Comparison of ENCODE assay signal across 25 cellular contexts in the genomic region with DNA sequence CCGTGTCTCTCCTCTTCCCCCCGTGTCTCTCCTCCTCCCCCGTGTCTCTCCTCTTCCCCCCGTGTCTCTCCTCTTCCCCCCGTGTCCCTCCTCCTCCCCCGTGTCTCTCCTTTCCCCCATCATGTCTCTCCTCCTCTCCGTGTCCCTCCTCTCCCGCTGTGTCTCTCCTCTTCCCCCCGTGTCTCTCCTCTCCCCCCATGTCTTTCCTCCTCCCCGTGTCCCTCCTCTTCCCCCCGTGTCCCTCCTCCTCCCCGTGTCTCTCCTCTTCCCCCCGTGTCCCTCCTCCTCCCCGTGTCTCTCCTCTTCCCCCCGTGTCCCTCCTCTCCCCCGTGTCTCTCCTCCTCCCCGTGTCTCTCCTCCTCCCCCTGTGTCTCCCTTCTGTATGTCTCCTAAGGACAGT. TPM values are rescaled to one million over a fixed set of nuclear protein-coding genes. Genes with fewer than 3 reads are reported as not detected.
"Had no signal": no experiment of that assay in that cellular context is flagged by ENCODE, and none has a peak within 500 bp of the region (broad histone marks: within the 10 kb centered on the region; RNA-seq: fewer than 3 reads in every experiment).

No MANE protein-coding gene starts in this region.

- H3K4me2 ChIP-seq: PC-9 had no signal

- DNase-seq: IMR-90, Karpas-422, KG1, MG63, NCI-H1092, NCI-H1105 treated with DMSO at 0.1 percent for 48 hours, NCI-H1436, NCI-H187, NCI-H2029, NCI-H2081 treated with DMSO at 0.1 percent for 48 hours, NCI-H2171, NCI-H226, NCI-H446, NCI-H510A, NCI-H524 treated with DMSO at 0.1 percent for 48 hours, NCI-H69, NCI-H774, PC-9, Peyer's patch, Right ventricle myocardium superior, SIG-M5 had no signal

- H3K9me3 ChIP-seq: MG63, Peyer's patch, SJSA1 had no signal

- H3K4me3 ChIP-seq: MG63, PC-9, Peyer's patch, SJSA1, SK-N-MC had no signal

- H3K36me3 ChIP-seq: MG63, Peyer's patch, SJSA1 had no signal

- H3K27ac ChIP-seq: PC-9, Peyer's patch, SJSA1, SK-N-MC had no signal

- H3K27me3 ChIP-seq: MG63 had no signal

- H2AFZ ChIP-seq: PC-9 had no signal

RNA-seq across cellular contexts. Expression of gene RNU6ATAC, which starts 12.8 kb away (rescaled TPM):
- total RNA-seq: HT-29, IMR-90, Peyer's patch, RPMI7951, SJSA1 had no signal
- polyA plus RNA-seq: IMR-90 had no signal
